2 cellular contexts compared by ENCODE assay signal in genomic region chr16:640614-641013, GRCh38.
TF ChIP-seq lines count a peak whose summit lies in the region.

No MANE protein-coding gene starts in this region.

TF ChIP-seq in SK-N-SH, 30 proteins besides CTCF, POLR2A, EP300 and RAD21 (continued from another document):
- TF ChIP-seq MAX (IDR thresholded peaks at IDR 0.05; ENCODE audit: low read depth) (no peak), EZH2phosphoT487 (IDR thresholded peaks at IDR 0.05; ENCODE audit: borderline replicate concordance, low read depth) (no peak), GABPA (IDR thresholded peaks at IDR 0.05; ENCODE audit: low read depth) (no peak)

TF ChIP-seq in SK-N-SH treated with all-trans-retinoic acid at 6 μM for 48 hours, 23 proteins besides CTCF, POLR2A, EP300 and RAD21 (continued from another document):
- TF ChIP-seq ZNF8 (CRISPR knock-in tag; IDR thresholded peaks at IDR 0.05) (no peak), ZNF70 (CRISPR knock-in tag; IDR thresholded peaks at IDR 0.05) (no peak), TSHZ2 (CRISPR knock-in tag; IDR thresholded peaks at IDR 0.05) (no peak), PPARA (CRISPR knock-in tag; IDR thresholded peaks at IDR 0.05; ENCODE audit: borderline replicate concordance) (no peak), CSRNP3 (CRISPR knock-in tag; IDR thresholded peaks at IDR 0.05) (no peak), ISL1 (CRISPR knock-in tag; IDR thresholded peaks at IDR 0.05) (no peak)
